Comparison of ENCODE assay signal across 10 cellular contexts in the genomic region with DNA sequence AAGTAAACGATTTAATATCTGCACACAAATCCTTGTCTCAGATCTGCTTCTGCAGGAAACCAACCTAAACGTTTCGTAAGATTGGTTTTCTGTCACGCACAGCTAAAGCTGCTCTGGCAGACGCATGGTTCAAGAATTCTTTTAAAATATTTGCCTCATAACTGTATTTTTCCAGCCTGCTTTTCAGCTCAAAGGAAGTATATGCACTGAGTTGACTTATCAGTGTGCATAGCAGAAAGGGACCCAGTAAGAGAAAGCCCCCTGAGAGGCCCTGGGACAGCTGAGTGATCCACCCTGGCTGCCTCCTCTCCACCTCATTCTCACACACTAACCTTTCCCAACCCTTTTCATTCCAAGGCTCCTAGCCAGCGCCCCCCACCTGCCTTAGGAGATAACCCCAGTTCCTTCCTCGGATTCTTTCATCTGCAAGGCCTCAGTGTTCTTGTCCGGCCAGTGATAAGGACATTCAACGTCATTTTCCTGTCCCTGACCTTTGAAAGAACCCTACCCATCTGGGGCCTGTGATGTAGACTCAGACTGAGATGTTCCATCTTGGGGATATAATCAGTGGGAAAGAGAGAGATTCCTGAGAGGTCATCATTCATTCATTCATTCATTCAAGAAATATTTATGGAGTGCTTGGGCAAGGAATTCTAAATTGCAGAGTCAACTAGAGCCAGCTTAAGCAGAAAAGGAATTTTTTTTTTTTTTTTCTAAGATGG. TPM values are rescaled to one million over a fixed set of nuclear protein-coding genes. Genes with fewer than 3 reads are reported as not detected.
DNase-seq lines count a peak whose midpoint lies in the region; ATAC-seq and TF ChIP-seq lines count a peak whose summit lies in the region.
"Had no signal": no experiment of that assay in that cellular context is flagged by ENCODE, and none has a peak within 500 bp of the region (broad histone marks: within the 10 kb centered on the region; RNA-seq: fewer than 3 reads in every experiment).

No MANE protein-coding gene starts in this region.

- TF ChIP-seq POLR2A in IMR-90 (IDR thresholded peaks at IDR 0.05; ENCODE audit: low read depth, low read length) (no peak), upper lobe of left lung (IDR thresholded peaks at IDR 0.05) (no peak)

- no peaks in the 10 kb centered on the region for H3K36me3 Mint-ChIP-seq in WTC11

- TF ChIP-seq EP300 in upper lobe of left lung (IDR thresholded peaks at IDR 0.05), result peak; percentile 37 to 99 (median 83)

- no peak overlapping the region for H3K4me3 Mint-ChIP-seq in WTC11

- H2AK9ac ChIP-seq in IMR-90 (replicated peaks; ENCODE audit: low read depth, low read length, poor library complexity), result peak overlapping the region; percentile 94

- WGBS in IMR-90 (ENCODE audit: extremely low coverage in 2 of 2, insufficient read length in 1 of 2), 2 experiments, result 23% methylated on average over 4 of the region's 9 CpGs; no CpG with 5 or more reads in 1 of the 2 experiments
- WGBS in right cardiac atrium, result 33% methylated on average over 9 of the region's 9 CpGs
- WGBS in upper lobe of left lung, 2 donors, result 35 to 36% methylated on average over 9 of the region's 9 CpGs

- no peaks in the 10 kb centered on the region for H3K27me3 Mint-ChIP-seq in WTC11 (ENCODE audit: low read depth)

- no TSS peak for BruUV-seq in IMR-90 (replicated peaks; lab: Mats Ljungman, UMichigan)

- H3K9me3 ChIP-seq in IMR-90 (ENCODE audit: control insufficient read depth, insufficient read depth, low read length) (no peaks in the 10 kb centered on the region), right cardiac atrium (ENCODE audit: control insufficient read depth, low read length) (no peaks in the 10 kb centered on the region), upper lobe of left lung (no peaks in the 10 kb centered on the region)

- peak overlapping the region; percentile 94 for H4K5ac ChIP-seq in IMR-90 (ENCODE audit: low read depth, low read length)

- ATAC-seq in IMR-90 (ENCODE audit: low read depth) (peak; percentile 79), WTC11 (peak; percentile 81), right cardiac atrium (peak; percentile 80 to 96), upper lobe of left lung (ENCODE audit: low FRiP score in 2 of 2) (no peak), HG03097 (IDR thresholded peaks at IDR 0.05; ENCODE audit: low FRiP score, unreplicated experiment) (no peak)

- H3K27ac ChIP-seq in IMR-90 (ENCODE audit: insufficient read depth, low read length), result peak overlapping the region; percentile 99
- H3K27ac ChIP-seq in right cardiac atrium (ENCODE audit: low read length), result peak overlapping the region; percentile 94
- H3K27ac ChIP-seq in upper lobe of left lung, result peak overlapping the region; percentile 59 to 83 (median 76)
- H3K27ac ChIP-seq: KMS-11 had no signal

- H3K4me1 Mint-ChIP-seq in WTC11, result peaks cover 11% of the 10 kb centered on the region; the same call in 1 of the 2 replicates

- peak overlapping the region; percentile 95 for H4K91ac ChIP-seq in IMR-90 (ENCODE audit: insufficient read depth, low read depth, low read length)

- peak overlapping the region; percentile 55 for H3K14ac ChIP-seq in IMR-90 (replicated peaks; ENCODE audit: low read depth, low read length)

- dilution Hi-C loops in IMR-90 (cut with HindIII; ENCODE audit: low sequenced_read_pairs, unreplicated experiment), result no loop called here

- no peaks in the 10 kb centered on the region for H3K79me1 ChIP-seq in IMR-90 (ENCODE audit: low read depth in 1 of 2, low read length in 2 of 2)

- peaks cover 18% of the 10 kb centered on the region for H3K9me1 ChIP-seq in IMR-90 (ENCODE audit: insufficient read depth, low read length)

- in situ Hi-C loops in IMR-90 (cut with MboI; ENCODE audit: low sequenced_read_pairs), result no loop called here

- peak overlapping the region; percentile 67; the same call in 1 of the 2 replicates for H3K9ac ChIP-seq in IMR-90 (ENCODE audit: low read depth, low read length)
- H3K9ac ChIP-seq: KMS-11 had no signal

- H3K27me3 ChIP-seq in IMR-90 (ENCODE audit: control insufficient read depth, insufficient read depth, low read length) (no peaks in the 10 kb centered on the region), right cardiac atrium (ENCODE audit: control insufficient read depth, insufficient read depth) (no peaks in the 10 kb centered on the region), upper lobe of left lung (no peaks in the 10 kb centered on the region)

- H3K4me1 ChIP-seq in IMR-90 (ENCODE audit: control insufficient read depth, insufficient read depth, low read length) (peaks cover 15% of the 10 kb centered on the region), right cardiac atrium (ENCODE audit: control insufficient read depth, insufficient read depth, low read length) (peaks cover 3% of the 10 kb centered on the region), upper lobe of left lung (peaks cover 31 to 54% (median 46%) of the 10 kb centered on the region in 4 donors)

- peak overlapping the region; percentile 72 to 77 for H4K8ac ChIP-seq in IMR-90 (ENCODE audit: low read depth in 2 of 2, low read length in 2 of 2)

- no peaks in the 10 kb centered on the region for H4K20me1 ChIP-seq in IMR-90 (ENCODE audit: insufficient read depth, low read length)

- H3K4me2 ChIP-seq in IMR-90 (ENCODE audit: low read depth, low read length), result peak overlapping the region; percentile 73
- H3K4me2 ChIP-seq: KMS-11 had no signal

- POLR2A ChIA-PET in IMR-90 (lab: Charles Lee; ENCODE audit: unreplicated experiment), result interaction anchor here (0.6 kb wide), 1 partner anchor 63 kb away, joined by 5 read pairs; no protein-coding TSS in a partner anchor
- POLR2A ChIA-PET in WTC11 (lab: Charles Lee), result no interaction called here

- TF ChIP-seq CTCF in IMR-90 (conservative IDR thresholded peaks at IDR 0.05; ENCODE audit: low read depth, low read length) (no peak), WTC11 (IDR thresholded peaks at IDR 0.05) (no peak), upper lobe of left lung (IDR thresholded peaks at IDR 0.05) (no peak)

- H3K4me3 ChIP-seq in IMR-90 (ENCODE audit: insufficient read depth, low read depth, low read length) (no peak overlapping the region), right cardiac atrium (ENCODE audit: low read length) (no peak overlapping the region), upper lobe of left lung (no peak overlapping the region)

- no peak overlapping the region; the same call in 1 of the 2 replicates for H3K27ac Mint-ChIP-seq in WTC11

- peak overlapping the region; percentile 97 for H2BK20ac ChIP-seq in IMR-90 (ENCODE audit: low read depth, low read length)

- H2BK15ac ChIP-seq in IMR-90 (ENCODE audit: low read depth, low read length), result peak overlapping the region; percentile 91; the same call in 2 of the 3 replicates

- peak overlapping the region; percentile 94 for H2BK120ac ChIP-seq in IMR-90 (ENCODE audit: low read depth, low read length)

- intact Hi-C loops in IMR-90 (cut with micrococcal nuclease), result no loop called here
- intact Hi-C loops in right cardiac atrium (cut with DNase I), result no loop called here

- peak overlapping the region; percentile 30 for H2AK5ac ChIP-seq in IMR-90 (ENCODE audit: low read depth, low read length)

- peak; percentile 89 for DNase-seq in IMR-90
- peak; percentile 33 for DNase-seq in WTC11 (ENCODE audit: low spot score)
- peak; percentile 67 to 83 (median 69) for DNase-seq in right cardiac atrium
- no peak for DNase-seq in upper lobe of left lung
- no peak for DNase-seq in cerebellar nuclear complex (lab: John Stamatoyannopoulos, UW)
- no peak for DNase-seq in NCI-H1092 (lab: John Stamatoyannopoulos, UW)
- DNase-seq: activated CD8-positive, alpha-beta memory T cell treated with anti-CD3 and anti-CD28 coated beads, Interleukin-2, amount 50 U/mL, for 4 hours; effector CD4-positive, alpha-beta T cell had no signal

- no peak for TF ChIP-seq RAD21 in IMR-90 (IDR thresholded peaks at IDR 0.05; ENCODE audit: low read length)

- H2AFZ ChIP-seq in IMR-90 (replicated peaks; ENCODE audit: low read length, poor library complexity), result peak overlapping the region; percentile 90

- peak overlapping the region; percentile 25; the same call in 1 of the 2 replicates for H3K56ac ChIP-seq in IMR-90 (ENCODE audit: extremely low read depth, insufficient read depth, low read length)

- H3K4ac ChIP-seq in IMR-90 (ENCODE audit: low read depth, low read length), result peak overlapping the region; percentile 85

- peak overlapping the region; percentile 91 for H3K18ac ChIP-seq in IMR-90 (ENCODE audit: low read depth, low read length)

- H3K36me3 ChIP-seq in IMR-90 (ENCODE audit: control insufficient read depth, insufficient read depth, low read length) (no peaks in the 10 kb centered on the region), upper lobe of left lung (no peaks in the 10 kb centered on the region)

- H2BK5ac ChIP-seq in IMR-90 (ENCODE audit: low read depth, low read length, poor library complexity, severe bottlenecking), result peak overlapping the region; percentile 99

- H3K9me3 Mint-ChIP-seq in WTC11, result no peaks in the 10 kb centered on the region

- peak overlapping the region; percentile 60 for H3K23ac ChIP-seq in IMR-90 (ENCODE audit: low read depth, low read length)

- CTCF ChIA-PET in IMR-90 (lab: Yijun Ruan, JAX) (interaction anchor here (0.6 kb wide), 2 partner anchors 17 to 170 kb away, joined by 3 to 6 read pairs; no protein-coding TSS in a partner anchor), WTC11 (lab: Charles Lee) (interaction anchor here (0.7 kb wide), 1 partner anchor 97 kb away, joined by 4 read pairs; no protein-coding TSS in a partner anchor)

TF ChIP-seq in IMR-90, 13 proteins besides CTCF, POLR2A, EP300 and RAD21:
- TF ChIP-seq CEBPB (IDR thresholded peaks at IDR 0.05; ENCODE audit: low read depth, low read length) (peak; percentile 73), MAFK (IDR thresholded peaks at IDR 0.05; ENCODE audit: low read depth, low read length) (no peak)
TF ChIP-seq in IMR-90: peak in this region for 1.

TF ChIP-seq in WTC11, 78 proteins besides CTCF, POLR2A, EP300 and RAD21 (continues in another document):
- TF ChIP-seq TEAD1 (CRISPR knock-in tag; IDR thresholded peaks at IDR 0.05) (no peak), ZNF416 (CRISPR knock-in tag; IDR thresholded peaks at IDR 0.05) (no peak), EMX1 (CRISPR knock-in tag; IDR thresholded peaks at IDR 0.05) (no peak), RELA (CRISPR knock-in tag; IDR thresholded peaks at IDR 0.05; ENCODE audit: borderline replicate concordance) (no peak)
- TF ChIP-seq, protein P1, sequence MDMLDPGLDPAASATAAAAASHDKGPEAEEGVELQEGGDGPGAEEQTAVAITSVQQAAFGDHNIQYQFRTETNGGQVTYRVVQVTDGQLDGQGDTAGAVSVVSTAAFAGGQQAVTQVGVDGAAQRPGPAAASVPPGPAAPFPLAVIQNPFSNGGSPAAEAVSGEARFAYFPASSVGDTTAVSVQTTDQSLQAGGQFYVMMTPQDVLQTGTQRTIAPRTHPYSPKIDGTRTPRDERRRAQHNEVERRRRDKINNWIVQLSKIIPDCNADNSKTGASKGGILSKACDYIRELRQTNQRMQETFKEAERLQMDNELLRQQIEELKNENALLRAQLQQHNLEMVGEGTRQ (CRISPR knock-in tag; IDR thresholded peaks at IDR 0.05), result no peak

RNA-seq across cellular contexts. Expression of a gene that starts 22.4 kb away (rescaled TPM):
- total RNA-seq in IMR-90 (2012; rRNA removed), result 3.6 and 5.0 TPM in 2 replicates
- 4.0 and 4.1 TPM in 2 replicates for polyA plus RNA-seq in IMR-90 (2012; rRNA removed)
- 1.5 and 2.1 TPM in 2 replicates for polyA plus RNA-seq in IMR-90 (2012; cell fraction: cytosol; rRNA removed)
- 17.0 and 18.2 TPM in 2 replicates for polyA plus RNA-seq in IMR-90 (2012; cell fraction: nucleus; rRNA removed; ENCODE audit: low replicate concordance)
- total RNA-seq in WTC11 (2021), result 6.3 to 6.5 TPM (median 6.5 TPM) in 3 replicates
- 1 to 10 TPM; 6.9 to 7.3 (median 7.3) TPM for total RNA-seq in right cardiac atrium
- 6.0 TPM for polyA plus RNA-seq in right cardiac atrium
- 10 to 100 TPM; 13.2 to 19.6 (median 17.2) TPM for total RNA-seq in upper lobe of left lung

Comparison
In these comparisons a context has a peak if more than half of its experiments do, and no peak if none do; other contexts are left out.
1. ATAC-seq: peak in IMR-90 (single experiment), WTC11 (single experiment) and right cardiac atrium (2 of 2); none in upper lobe of left lung (0 of 2) and HG03097 (single experiment).
2. DNase-seq: peak in IMR-90 (single experiment), WTC11 (single experiment) and right cardiac atrium (3 of 3); none in upper lobe of left lung (0 of 2), cerebellar nuclear complex (0 of 2) and NCI-H1092 (single experiment).
3. Peak in every context shown above with its lines, with median percentiles within 50 percentile points of each other: H3K27ac ChIP-seq.